ENCODE assay signal across 32 cellular contexts in genomic region chr10:93614101-93614825, GRCh38. TPM values are rescaled to one million over a fixed set of nuclear protein-coding genes. Genes with fewer than 3 reads are reported as not detected.
"Had no signal": no experiment of that assay in that cellular context is flagged by ENCODE, and none has a peak within 500 bp of the region (broad histone marks: within the 10 kb centered on the region; RNA-seq: fewer than 3 reads in every experiment).

No MANE protein-coding gene starts in this region.

- DNase-seq: activated CD4-positive, alpha-beta memory T cell treated with anti-CD3 and anti-CD28 coated beads for 36 hours; activated CD4-positive, alpha-beta T cell treated with anti-CD3 and anti-CD28 coated beads for 36 hours; activated CD4-positive, alpha-beta T cell treated with anti-CD3 and anti-CD28 coated beads, Interleukin-2, amount 10 ng/mL, durations not matched to agents 24 days and 14 days; activated CD4-positive, CD25-positive, alpha-beta regulatory T cell; activated CD4-positive, CD25-positive, alpha-beta regulatory T cell treated with anti-CD3 and anti-CD28 coated beads, Interleukin-2, amount 50 U/mL, for 72 hours; activated CD8-positive, alpha-beta memory T cell treated with anti-CD3 and anti-CD28 coated beads, Interleukin-2, amount 10 ng/mL, durations not matched to agents 7 days and 5 days; activated CD8-positive, alpha-beta memory T cell treated with anti-CD3 and anti-CD28 coated beads, Interleukin-2, amount 50 U/mL, for 4 hours; activated CD8-positive, alpha-beta T cell treated with anti-CD3 and anti-CD28 coated beads, Interleukin-2, amount 10 ng/mL, durations not matched to agents 7 days and 5 days; activated effector memory CD4-positive, alpha-beta T cell treated with anti-CD3 and anti-CD28 coated beads, Interleukin-2, amount 50 U/mL, for 16 hours; activated naive CD4-positive, alpha-beta T cell treated with anti-CD3 and anti-CD28 coated beads for 36 hours; activated naive CD8-positive, alpha-beta T cell treated with anti-CD3 and anti-CD28 coated beads for 36 hours; activated naive CD8-positive, alpha-beta T cell treated with anti-CD3 and anti-CD28 coated beads, Interleukin-2, amount 50 U/mL, for 24 hours; activated T-cell treated with anti-CD3 and anti-CD28 coated beads, Interleukin-2, amount 50 U/mL, for 1 hour; activated T-cell treated with anti-CD3 and anti-CD28 coated beads, Interleukin-2, amount 50 U/mL, for 48 hours; adrenal gland; central memory CD4-positive, alpha-beta T cell; cerebellar nuclear complex; colonic mucosa; effector memory CD4-positive, alpha-beta T cell; endodermal cell; foreskin fibroblast; head of caudate nucleus; T-helper 1 cell; T-helper 17 cell; T1000 had no signal

- H3K27me3 Mint-ChIP-seq: activated CD4-positive, alpha-beta T cell treated with anti-CD3 and anti-CD28 coated beads for 36 hours; activated naive CD4-positive, alpha-beta T cell treated with anti-CD3 and anti-CD28 coated beads, Interleukin-2, amount 50 U/mL, for 24 hours had no signal

- H3K9me3 Mint-ChIP-seq: activated CD4-positive, alpha-beta memory T cell treated with anti-CD3 and anti-CD28 coated beads for 36 hours; activated CD4-positive, alpha-beta T cell treated with anti-CD3 and anti-CD28 coated beads, Interleukin-2, amount 10 ng/mL, durations not matched to agents 24 days and 14 days; activated naive CD4-positive, alpha-beta T cell treated with anti-CD3 and anti-CD28 coated beads for 36 hours; activated naive CD4-positive, alpha-beta T cell treated with anti-CD3 and anti-CD28 coated beads, Interleukin-2, amount 50 U/mL, for 24 hours; activated naive CD8-positive, alpha-beta T cell treated with anti-CD3 and anti-CD28 coated beads for 36 hours; activated naive CD8-positive, alpha-beta T cell treated with anti-CD3 and anti-CD28 coated beads, Interleukin-2, amount 50 U/mL, for 24 hours; activated T-helper 1 cell treated with anti-CD3 and anti-CD28 coated beads, Interleukin-12 subunit alpha, Interleukin-12 subunit beta, Interleukin-2, Interleukin-4 antibody, amounts not matched to agents 30 ng/mL and 10 ng/mL and 1 ng/mL, durations not matched to agents 14 hours and 24 hours and 36 hours; activated T-helper 2 cell treated with anti-CD3 and anti-CD28 coated beads, Interferon-gamma antibody, Interleukin-2, Interleukin-4, amounts not matched to agents 10 μg/mL and 5 μg/mL and 100 μg/mL, durations not matched to agents 14 hours and 24 hours and 36 hours; brain; endodermal cell; T-helper 2 cell treated with Interferon-gamma antibody and Interleukin-4, amounts not matched to agents 5 μg/mL and 100 μg/mL, for 36 hours had no signal

- H3K27ac Mint-ChIP-seq: activated CD4-positive, alpha-beta memory T cell treated with anti-CD3 and anti-CD28 coated beads for 36 hours; activated CD4-positive, alpha-beta T cell treated with anti-CD3 and anti-CD28 coated beads for 36 hours; activated CD4-positive, alpha-beta T cell treated with anti-CD3 and anti-CD28 coated beads, Interleukin-2, amount 10 ng/mL, durations not matched to agents 24 days and 14 days; activated CD8-positive, alpha-beta memory T cell treated with anti-CD3 and anti-CD28 coated beads, Interleukin-2, amount 10 ng/mL, durations not matched to agents 7 days and 5 days; activated CD8-positive, alpha-beta T cell treated with anti-CD3 and anti-CD28 coated beads, Interleukin-2, amount 10 ng/mL, durations not matched to agents 7 days and 5 days; activated naive CD4-positive, alpha-beta T cell treated with anti-CD3 and anti-CD28 coated beads for 36 hours; activated naive CD4-positive, alpha-beta T cell treated with anti-CD3 and anti-CD28 coated beads, Interleukin-2, amount 50 U/mL, for 24 hours; activated naive CD8-positive, alpha-beta T cell treated with anti-CD3 and anti-CD28 coated beads for 36 hours; activated naive CD8-positive, alpha-beta T cell treated with anti-CD3 and anti-CD28 coated beads, Interleukin-2, amount 50 U/mL, for 24 hours; activated T-helper 1 cell treated with anti-CD3 and anti-CD28 coated beads, Interleukin-12 subunit alpha, Interleukin-12 subunit beta, Interleukin-2, Interleukin-4 antibody, amounts not matched to agents 30 ng/mL and 10 ng/mL and 1 ng/mL, durations not matched to agents 14 hours and 24 hours and 36 hours; activated T-helper 2 cell treated with anti-CD3 and anti-CD28 coated beads, Interferon-gamma antibody, Interleukin-2, Interleukin-4, amounts not matched to agents 10 μg/mL and 5 μg/mL and 100 μg/mL, durations not matched to agents 14 hours and 24 hours and 36 hours; brain; endodermal cell; T-helper 17 cell; T-helper 2 cell treated with Interferon-gamma antibody and Interleukin-4, amounts not matched to agents 5 μg/mL and 100 μg/mL, for 36 hours had no signal

- H3K36me3 Mint-ChIP-seq: activated CD4-positive, alpha-beta memory T cell treated with anti-CD3 and anti-CD28 coated beads for 36 hours; activated CD8-positive, alpha-beta memory T cell treated with anti-CD3 and anti-CD28 coated beads, Interleukin-2, amount 10 ng/mL, durations not matched to agents 7 days and 5 days; activated naive CD4-positive, alpha-beta T cell treated with anti-CD3 and anti-CD28 coated beads, Interleukin-2, amount 50 U/mL, for 24 hours; activated naive CD8-positive, alpha-beta T cell treated with anti-CD3 and anti-CD28 coated beads for 36 hours; brain had no signal

- H3K4me1 Mint-ChIP-seq: activated CD4-positive, alpha-beta T cell treated with anti-CD3 and anti-CD28 coated beads for 36 hours; activated CD8-positive, alpha-beta memory T cell treated with anti-CD3 and anti-CD28 coated beads, Interleukin-2, amount 10 ng/mL, durations not matched to agents 7 days and 5 days; activated naive CD4-positive, alpha-beta T cell treated with anti-CD3 and anti-CD28 coated beads, Interleukin-2, amount 50 U/mL, for 24 hours; activated naive CD8-positive, alpha-beta T cell treated with anti-CD3 and anti-CD28 coated beads, Interleukin-2, amount 50 U/mL, for 24 hours; T-helper 17 cell had no signal

- ATAC-seq: activated CD4-positive, alpha-beta T cell treated with anti-CD3 and anti-CD28 coated beads for 36 hours; activated CD8-positive, alpha-beta memory T cell treated with anti-CD3 and anti-CD28 coated beads, Interleukin-2, amount 10 ng/mL, durations not matched to agents 7 days and 5 days; activated CD8-positive, alpha-beta T cell treated with anti-CD3 and anti-CD28 coated beads, Interleukin-2, amount 10 ng/mL, durations not matched to agents 7 days and 5 days; activated naive CD8-positive, alpha-beta T cell treated with anti-CD3 and anti-CD28 coated beads, Interleukin-2, amount 50 U/mL, for 24 hours; esophagus mucosa; T-helper 17 cell had no signal

- H3K4me3 Mint-ChIP-seq: activated CD4-positive, alpha-beta memory T cell treated with anti-CD3 and anti-CD28 coated beads for 36 hours; activated CD4-positive, alpha-beta T cell treated with anti-CD3 and anti-CD28 coated beads for 36 hours; activated CD4-positive, alpha-beta T cell treated with anti-CD3 and anti-CD28 coated beads, Interleukin-2, amount 10 ng/mL, durations not matched to agents 24 days and 14 days; activated CD8-positive, alpha-beta memory T cell treated with anti-CD3 and anti-CD28 coated beads, Interleukin-2, amount 10 ng/mL, durations not matched to agents 7 days and 5 days; activated CD8-positive, alpha-beta T cell treated with anti-CD3 and anti-CD28 coated beads, Interleukin-2, amount 10 ng/mL, durations not matched to agents 7 days and 5 days; activated naive CD4-positive, alpha-beta T cell treated with anti-CD3 and anti-CD28 coated beads for 36 hours; activated naive CD4-positive, alpha-beta T cell treated with anti-CD3 and anti-CD28 coated beads, Interleukin-2, amount 50 U/mL, for 24 hours; activated naive CD8-positive, alpha-beta T cell treated with anti-CD3 and anti-CD28 coated beads for 36 hours; activated naive CD8-positive, alpha-beta T cell treated with anti-CD3 and anti-CD28 coated beads, Interleukin-2, amount 50 U/mL, for 24 hours; activated T-helper 1 cell treated with anti-CD3 and anti-CD28 coated beads, Interleukin-12 subunit alpha, Interleukin-12 subunit beta, Interleukin-2, Interleukin-4 antibody, amounts not matched to agents 30 ng/mL and 10 ng/mL and 1 ng/mL, durations not matched to agents 14 hours and 24 hours and 36 hours; brain; endodermal cell; T-helper 17 cell; T-helper 2 cell treated with Interferon-gamma antibody and Interleukin-4, amounts not matched to agents 5 μg/mL and 100 μg/mL, for 36 hours had no signal

RNA-seq across cellular contexts. Expression of gene PDE6C, which starts 1.9 kb away (rescaled TPM):
- polyA plus RNA-seq: adrenal gland had no signal

RNA-seq across cellular contexts. Expression of gene FFAR4, which starts 47.8 kb away (rescaled TPM):
- polyA plus RNA-seq: cardiac muscle cell had no signal
